In the genomic region with DNA sequence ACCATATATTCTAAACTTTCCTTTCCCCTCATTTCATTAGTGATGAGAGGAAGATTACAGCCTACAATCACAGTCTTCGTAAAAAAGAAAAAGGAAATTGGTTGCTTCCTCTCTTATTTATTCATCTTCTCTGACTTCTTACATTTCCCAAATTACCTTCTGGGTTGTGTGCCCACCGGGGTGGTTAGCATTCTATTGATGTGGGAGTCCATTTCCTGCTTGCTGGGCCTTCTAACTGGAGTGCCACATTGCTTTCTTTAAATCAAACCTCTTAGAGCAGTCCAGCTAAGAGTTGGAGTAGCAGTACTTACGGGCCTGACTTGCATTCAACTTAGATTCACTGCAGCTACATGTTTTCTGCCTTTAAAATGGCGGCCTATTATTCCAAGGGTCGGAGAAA, we compare ENCODE assay signal across 25 cellular contexts.
DNase-seq lines count a peak whose midpoint lies in the region; ATAC-seq, FAIRE-seq and TF ChIP-seq lines count a peak whose summit lies in the region.
"Had no signal": no experiment of that assay in that cellular context is flagged by ENCODE, and none has a peak within 500 bp of the region (broad histone marks: within the 10 kb centered on the region; RNA-seq: fewer than 3 reads in every experiment).

No MANE protein-coding gene starts in this region.

- POLR2A ChIA-PET in K562 (lab: Yijun Ruan, JAX) = interaction anchor here (0.6 to 0.7 kb wide), 2 partner anchors 87 to 642 kb away, joined by 3 read pairs; no protein-coding TSS in a partner anchor
- POLR2A ChIA-PET in naive thymus-derived CD4-positive, alpha-beta T cell (lab: Charles Lee) = interaction anchor here (1.3 kb wide), 1 partner anchor 10 kb away, joined by 3 read pairs; no protein-coding TSS in a partner anchor

- H3K4me3 ChIP-seq in GM23338 (no peak overlapping the region), K562 (no peak overlapping the region), uterus (no peak overlapping the region), smooth muscle cell (no peak overlapping the region)
- no peak overlapping the region for H3K4me3 ChIP-seq in naive thymus-derived CD4-positive, alpha-beta T cell (ENCODE audit: low read length)
- H3K4me3 ChIP-seq: PC-9, SK-N-MC had no signal

- DNase-seq in GM23338 (ENCODE audit: low spot score) (no peak), K562 (ENCODE audit: extremely low read depth in 1 of 4, low spot score in 3 of 4) (no peak), uterus (no peak), posterior cingulate gyrus (no peak), smooth muscle cell (lab: John Stamatoyannopoulos, UW; ENCODE audit: unreplicated experiment) (no peak)
- no peak for DNase-seq in naive thymus-derived CD4-positive, alpha-beta T cell
- DNase-seq in stimulated activated CD4-positive, alpha-beta T cell treated with anti-CD3 and anti-CD28 coated beads, Interleukin-1b, Interleukin-23, amount 100 ng/mL, for 48 hours = no peak
- DNase-seq: CD4-positive, alpha-beta T cell; COR-L47; Kasumi-1; MM.1S; NCI-H1048; NCI-H1436; NCI-H1930; NCI-H226; NCI-H510A treated with DMSO at 0.1 percent for 48 hours; NCI-H748 treated with DMSO at 0.1 percent for 48 hours; PC-9; RPMI8226; SHP77 treated with DMSO at 0.1 percent for 48 hours; SW 1271 had no signal

- TF ChIP-seq RAD21 in K562 (CRISPR knock-in tag; conservative IDR thresholded peaks at IDR 0.05 in 1 of 2, IDR thresholded peaks at IDR 0.05 in 1 of 2) = no peak

- H3K9me3 ChIP-seq in K562 (replicated peaks; ENCODE audit: control insufficient read depth, insufficient read depth, low read depth, low read length) (no peaks in the 10 kb centered on the region), uterus (no peaks in the 10 kb centered on the region), smooth muscle cell (replicated peaks; ENCODE audit: low read depth) (no peaks in the 10 kb centered on the region)
- H3K9me3 ChIP-seq in naive thymus-derived CD4-positive, alpha-beta T cell (ENCODE audit: control insufficient read depth in 2 of 3, low read length in 3 of 3) = no peaks in the 10 kb centered on the region

- H4K20me1 ChIP-seq in GM23338 (replicated peaks; ENCODE audit: insufficient read depth) (no peaks in the 10 kb centered on the region), K562 (replicated peaks; ENCODE audit: control insufficient read depth, insufficient read depth, low read length) (no peaks in the 10 kb centered on the region), smooth muscle cell (ENCODE audit: low read depth) (no peaks in the 10 kb centered on the region)

- 0% methylated on average over 5 of the region's 5 CpGs for WGBS in K562 (ENCODE audit: insufficient coverage, low coverage, missing lambda C conversion rate)
- WGBS in smooth muscle cell (ENCODE audit: low lambda C conversion rate) = 72% methylated on average over 5 of the region's 5 CpGs

- H3K4me1 ChIP-seq in GM23338 (ENCODE audit: insufficient read depth) = peaks cover 9% of the 10 kb centered on the region; the same call in 1 of the 2 replicates
- H3K4me1 ChIP-seq in K562 (replicated peaks in 1 of 2; ENCODE audit: control insufficient read depth in 2 of 2, insufficient read depth in 2 of 2, low read length in 2 of 2) = no peaks in the 10 kb centered on the region
- peaks cover 0 to 17% of the 10 kb centered on the region in 2 donors for H3K4me1 ChIP-seq in naive thymus-derived CD4-positive, alpha-beta T cell (ENCODE audit: control insufficient read depth in 2 of 2, insufficient read depth in 2 of 2, low read length in 2 of 2)
- no peaks in the 10 kb centered on the region for H3K4me1 ChIP-seq in uterus
- H3K4me1 ChIP-seq in smooth muscle cell (ENCODE audit: low read depth) = peaks cover 7% of the 10 kb centered on the region

- CTCF ChIA-PET in K562 (lab: Yijun Ruan, JAX; ENCODE audit: low intra/inter-chr PET ratio) = no interaction called here
- CTCF ChIA-PET in naive thymus-derived CD4-positive, alpha-beta T cell (lab: Charles Lee) = interaction anchor here (0.6 kb wide), 1 partner anchor 1284 kb away, joined by 3 read pairs; the partner anchor contains the start of gene GORASP2

- H3K27ac Mint-ChIP-seq in GM23338 = no peak overlapping the region
- H3K27ac Mint-ChIP-seq in naive thymus-derived CD4-positive, alpha-beta T cell = peak overlapping the region in 3 of 9 donors; percentile 8 to 80 (median 42)
- H3K27ac Mint-ChIP-seq: CD4-positive, alpha-beta T cell; IgD-negative memory B cell had no signal

- no peaks in the 10 kb centered on the region for H3K9me3 Mint-ChIP-seq in GM23338
- H3K9me3 Mint-ChIP-seq in naive thymus-derived CD4-positive, alpha-beta T cell = no peaks in the 10 kb centered on the region
- H3K9me3 Mint-ChIP-seq: CD4-positive, alpha-beta T cell had no signal

- H3K27me3 Mint-ChIP-seq in GM23338 (ENCODE audit: insufficient read depth, low read depth, poor library complexity) = peaks cover 9% of the 10 kb centered on the region
- H3K27me3 Mint-ChIP-seq in naive thymus-derived CD4-positive, alpha-beta T cell = peaks cover 0 to 10% (median 0%) of the 10 kb centered on the region in 5 donors
- H3K27me3 Mint-ChIP-seq: CD4-positive, alpha-beta T cell had no signal

- no peaks in the 10 kb centered on the region for H3K9me2 ChIP-seq in GM23338 (ENCODE audit: insufficient read depth)

- H3K27ac ChIP-seq in GM23338 (ENCODE audit: low read depth) (no peak overlapping the region), K562 (ENCODE audit: extremely low read depth, low read depth, low read length) (no peak overlapping the region), uterus (peak overlapping the region; percentile 55 to 59), smooth muscle cell (ENCODE audit: low read depth) (no peak overlapping the region)
- no peak overlapping the region for H3K27ac ChIP-seq in naive thymus-derived CD4-positive, alpha-beta T cell (ENCODE audit: low read depth, low read length)
- H3K27ac ChIP-seq: PC-9, SK-N-MC had no signal

- H3K9ac ChIP-seq in K562 (ENCODE audit: insufficient read depth in 1 of 2, low read depth in 2 of 2, low read length in 2 of 2) = no peak overlapping the region
- H3K9ac ChIP-seq in smooth muscle cell (ENCODE audit: low read depth) = no peak overlapping the region

- in situ Hi-C loops in K562 (cut with MboI) = no loop called here

- H3K4me2 ChIP-seq in GM23338 = no peak overlapping the region
- H3K4me2 ChIP-seq in K562 (ENCODE audit: insufficient read depth, low read length) = no peak overlapping the region
- H3K4me2 ChIP-seq in smooth muscle cell = no peak overlapping the region
- H3K4me2 ChIP-seq: PC-9 had no signal

- H3K36me3 Mint-ChIP-seq in GM23338 (ENCODE audit: low read depth) = no peaks in the 10 kb centered on the region
- no peaks in the 10 kb centered on the region for H3K36me3 Mint-ChIP-seq in naive thymus-derived CD4-positive, alpha-beta T cell

- no peaks in the 10 kb centered on the region for H3K9me1 ChIP-seq in K562 (ENCODE audit: control insufficient read depth, insufficient read depth, low read length)

- H3K4me3 Mint-ChIP-seq in GM23338 = no peak overlapping the region
- H3K4me3 Mint-ChIP-seq in naive thymus-derived CD4-positive, alpha-beta T cell = peak overlapping the region in 6 of 10 donors; percentile 5 to 67 (median 50)
- H3K4me3 Mint-ChIP-seq: CD4-positive, alpha-beta T cell; IgD-negative memory B cell had no signal

- no TSS peak for BruUV-seq in K562 (replicated peaks; lab: Mats Ljungman, UMichigan)

- peaks cover 17% of the 10 kb centered on the region for H3K4me1 Mint-ChIP-seq in GM23338
- peaks cover 17 to 43% (median 28%) of the 10 kb centered on the region in 7 donors for H3K4me1 Mint-ChIP-seq in naive thymus-derived CD4-positive, alpha-beta T cell
- H3K4me1 Mint-ChIP-seq: IgD-negative memory B cell had no signal

- H3K79me2 ChIP-seq in GM23338 (replicated peaks; ENCODE audit: insufficient read depth) (no peaks in the 10 kb centered on the region), K562 (ENCODE audit: control insufficient read depth, insufficient read depth, low read length) (no peaks in the 10 kb centered on the region), smooth muscle cell (ENCODE audit: low read depth) (no peaks in the 10 kb centered on the region)

- TF ChIP-seq CTCF in GM23338 (conservative IDR thresholded peaks at IDR 0.05; ENCODE audit: low read depth in 2 of 2) = no peak
- no peak for TF ChIP-seq CTCF in K562 (IDR thresholded peaks at IDR 0.05 in 2 of 3, conservative IDR thresholded peaks at IDR 0.05 in 1 of 3; ENCODE audit: insufficient read depth in 2 of 3, low read depth in 1 of 3, low read length in 3 of 3)
- no peak for TF ChIP-seq CTCF in uterus (IDR thresholded peaks at IDR 0.05)
- no peak for TF ChIP-seq CTCF in smooth muscle cell (IDR thresholded peaks at IDR 0.05; ENCODE audit: borderline replicate concordance, insufficient read depth, poor library complexity, severe bottlenecking)

- H3K36me3 ChIP-seq in GM23338 (ENCODE audit: insufficient read depth) = no peaks in the 10 kb centered on the region
- no peaks in the 10 kb centered on the region for H3K36me3 ChIP-seq in K562 (ENCODE audit: control insufficient read depth, insufficient read depth, low read length)
- H3K36me3 ChIP-seq in naive thymus-derived CD4-positive, alpha-beta T cell (ENCODE audit: control insufficient read depth in 2 of 3, insufficient read depth in 3 of 3, low read length in 3 of 3) = no peaks in the 10 kb centered on the region
- H3K36me3 ChIP-seq in uterus = no peaks in the 10 kb centered on the region
- H3K36me3 ChIP-seq in smooth muscle cell (ENCODE audit: low read depth) = no peaks in the 10 kb centered on the region

- no peak for TF ChIP-seq EP300 in K562 (IDR thresholded peaks at IDR 0.05; ENCODE audit: low read length)

- no peaks in the 10 kb centered on the region for H3K27me3 ChIP-seq in GM23338 (ENCODE audit: insufficient read depth)
- H3K27me3 ChIP-seq in K562 (ENCODE audit: control insufficient read depth in 2 of 2, insufficient read depth in 2 of 2, low read length in 2 of 2) = peaks cover 33 to 37% of the 10 kb centered on the region in 2 experiments; a peak in 4 of 5 replicates
- H3K27me3 ChIP-seq in naive thymus-derived CD4-positive, alpha-beta T cell (ENCODE audit: control insufficient read depth in 2 of 2, insufficient read depth in 2 of 2, low read length in 2 of 2) = no peaks in the 10 kb centered on the region
- no peaks in the 10 kb centered on the region for H3K27me3 ChIP-seq in uterus
- H3K27me3 ChIP-seq in smooth muscle cell (ENCODE audit: low read depth) = no peaks in the 10 kb centered on the region

- TF ChIP-seq POLR2A in K562 (conservative IDR thresholded peaks at IDR 0.05) (no peak), uterus (IDR thresholded peaks at IDR 0.05) (no peak)

- peak overlapping the region; percentile 90; the same call in 1 of the 2 replicates for H2AFZ ChIP-seq in GM23338
- 0 out of 2 replicates have a peak overlapping the region, but pooled peaks have one; percentile 14 for H2AFZ ChIP-seq in K562 (ENCODE audit: low read depth, low read length)
- no peak overlapping the region for H2AFZ ChIP-seq in smooth muscle cell (ENCODE audit: low read depth)
- H2AFZ ChIP-seq: PC-9 had no signal

- FAIRE-seq in K562 (lab: Jason Lieb, UNC) = no peak
- FAIRE-seq: GM12891, GM18507 had no signal

- intact Hi-C loops in K562 (cut with micrococcal nuclease) (no loop called here), uterus (cut with DNase I; ENCODE audit: low total_unique reads) (no loop called here), posterior cingulate gyrus (cut with DNase I) (no loop called here)
- intact Hi-C loops in naive thymus-derived CD4-positive, alpha-beta T cell (cut with micrococcal nuclease) = no loop called here

- ATAC-seq in GM23338 (no peak), K562 (no peak)
- no peak for ATAC-seq in naive thymus-derived CD4-positive, alpha-beta T cell

- H3F3A ChIP-seq in GM23338 (replicated peaks; ENCODE audit: low read depth) = no peaks in the 10 kb centered on the region
- H3F3A ChIP-seq in smooth muscle cell (ENCODE audit: low read depth) = no peaks in the 10 kb centered on the region

Comparison
In these comparisons a context has a peak if more than half of its experiments do, and no peak if none do; other contexts are left out.
1. H3K27ac ChIP-seq: peak in uterus (2 of 2); none in GM23338 (single experiment), K562 (single experiment), naive thymus-derived CD4-positive, alpha-beta T cell (single experiment) and smooth muscle cell (single experiment).